Comparison of ENCODE assay signal across 10 cellular contexts in genomic region chr17:7260151-7260550, GRCh38. TPM values are rescaled to one million over a fixed set of nuclear protein-coding genes. Genes with fewer than 3 reads are reported as not detected.
DNase-seq lines count a peak whose midpoint lies in the region; ATAC-seq, FAIRE-seq and TF ChIP-seq lines count a peak whose summit lies in the region.
"Had no signal": no experiment of that assay in that cellular context is flagged by ENCODE, and none has a peak within 500 bp of the region (broad histone marks: within the 10 kb centered on the region; RNA-seq: fewer than 3 reads in every experiment).

No MANE protein-coding gene starts in this region.

- peaks cover 26% of the 10 kb centered on the region for H3K4me1 Mint-ChIP-seq in activated CD8-positive, alpha-beta memory T cell treated with anti-CD3 and anti-CD28 coated beads, Interleukin-2, amount 10 ng/mL, durations not matched to agents 7 days and 5 days
- peaks cover 41% of the 10 kb centered on the region for H3K4me1 Mint-ChIP-seq in activated naive CD8-positive, alpha-beta T cell treated with anti-CD3 and anti-CD28 coated beads for 36 hours
- H3K4me1 Mint-ChIP-seq in activated CD4-positive, alpha-beta T cell treated with anti-CD3 and anti-CD28 coated beads, Interleukin-2, amount 10 ng/mL, durations not matched to agents 24 days and 14 days: peaks cover 22% of the 10 kb centered on the region
- peaks cover 31% of the 10 kb centered on the region for H3K4me1 Mint-ChIP-seq in activated naive CD4-positive, alpha-beta T cell treated with anti-CD3 and anti-CD28 coated beads, Interleukin-2, amount 10 ng/mL, durations not matched to agents 7 days and 5 days

- intact Hi-C loops in kidney (cut with DNase I): no loop called here
- intact Hi-C loops in activated CD4-positive, alpha-beta T cell treated with anti-CD3 and anti-CD28 coated beads, Interleukin-2, amount 10 ng/mL, durations not matched to agents 24 days and 14 days (cut with micrococcal nuclease): no loop called here

- TF ChIP-seq CTCF in kidney (IDR thresholded peaks at IDR 0.05; ENCODE audit: borderline replicate concordance, extremely low read depth, insufficient read depth): no peak

- H3K4me3 Mint-ChIP-seq in activated CD8-positive, alpha-beta memory T cell treated with anti-CD3 and anti-CD28 coated beads, Interleukin-2, amount 10 ng/mL, durations not matched to agents 7 days and 5 days: peak overlapping the region; percentile 24
- H3K4me3 Mint-ChIP-seq in activated naive CD8-positive, alpha-beta T cell treated with anti-CD3 and anti-CD28 coated beads for 36 hours: no peak overlapping the region
- no peak overlapping the region for H3K4me3 Mint-ChIP-seq in activated CD4-positive, alpha-beta T cell treated with anti-CD3 and anti-CD28 coated beads, Interleukin-2, amount 10 ng/mL, durations not matched to agents 24 days and 14 days
- no peak overlapping the region for H3K4me3 Mint-ChIP-seq in activated naive CD4-positive, alpha-beta T cell treated with anti-CD3 and anti-CD28 coated beads, Interleukin-2, amount 10 ng/mL, durations not matched to agents 7 days and 5 days

- CTCF ChIA-PET in activated CD8-positive, alpha-beta memory T cell treated with anti-CD3 and anti-CD28 coated beads, Interleukin-2, amount 10 ng/mL, durations not matched to agents 7 days and 5 days (lab: Charles Lee): interaction anchor here (1.7 kb wide), 1 partner anchor 21 kb away, joined by 6 read pairs; the partner anchor contains the start of gene SLC2A4
- CTCF ChIA-PET in activated naive CD4-positive, alpha-beta T cell treated with anti-CD3 and anti-CD28 coated beads, Interleukin-2, amount 10 ng/mL, durations not matched to agents 7 days and 5 days (lab: Charles Lee): no interaction called here

- H3K4me1 ChIP-seq in kidney (ENCODE audit: control insufficient read depth in 1 of 2, insufficient read depth in 1 of 2, low read depth in 1 of 2, low read length in 2 of 2): peaks cover 3 to 21% of the 10 kb centered on the region in 2 donors
- peaks cover 0 to 47% (median 41%) of the 10 kb centered on the region in 5 donors for H3K4me1 ChIP-seq in subcutaneous abdominal adipose tissue (ENCODE audit: control insufficient read depth in 5 of 5, insufficient read depth in 5 of 5, low read length in 5 of 5)

- peak overlapping the region; percentile 53 to 74 for H3K4me3 ChIP-seq in kidney (ENCODE audit: low read length in 2 of 2)
- no peak overlapping the region for H3K4me3 ChIP-seq in subcutaneous abdominal adipose tissue (ENCODE audit: low read depth in 1 of 5, low read length in 5 of 5)
- H3K4me3 ChIP-seq: MG63 had no signal

- H3K36me3 Mint-ChIP-seq in activated CD8-positive, alpha-beta memory T cell treated with anti-CD3 and anti-CD28 coated beads, Interleukin-2, amount 10 ng/mL, durations not matched to agents 7 days and 5 days: peaks cover 8% of the 10 kb centered on the region
- H3K36me3 Mint-ChIP-seq in activated naive CD8-positive, alpha-beta T cell treated with anti-CD3 and anti-CD28 coated beads for 36 hours: peaks cover 16% of the 10 kb centered on the region
- H3K36me3 Mint-ChIP-seq in activated CD4-positive, alpha-beta T cell treated with anti-CD3 and anti-CD28 coated beads, Interleukin-2, amount 10 ng/mL, durations not matched to agents 24 days and 14 days (ENCODE audit: low read depth): peaks cover 34% of the 10 kb centered on the region
- H3K36me3 Mint-ChIP-seq in activated naive CD4-positive, alpha-beta T cell treated with anti-CD3 and anti-CD28 coated beads, Interleukin-2, amount 10 ng/mL, durations not matched to agents 7 days and 5 days: peaks cover 12% of the 10 kb centered on the region

- H3K27me3 Mint-ChIP-seq in activated CD8-positive, alpha-beta memory T cell treated with anti-CD3 and anti-CD28 coated beads, Interleukin-2, amount 10 ng/mL, durations not matched to agents 7 days and 5 days: peaks cover 28% of the 10 kb centered on the region
- peaks cover 18% of the 10 kb centered on the region for H3K27me3 Mint-ChIP-seq in activated naive CD8-positive, alpha-beta T cell treated with anti-CD3 and anti-CD28 coated beads for 36 hours
- H3K27me3 Mint-ChIP-seq in activated CD4-positive, alpha-beta T cell treated with anti-CD3 and anti-CD28 coated beads, Interleukin-2, amount 10 ng/mL, durations not matched to agents 24 days and 14 days: peaks cover 26% of the 10 kb centered on the region
- peaks cover 51% of the 10 kb centered on the region for H3K27me3 Mint-ChIP-seq in activated naive CD4-positive, alpha-beta T cell treated with anti-CD3 and anti-CD28 coated beads, Interleukin-2, amount 10 ng/mL, durations not matched to agents 7 days and 5 days

- H3K27ac ChIP-seq in kidney (ENCODE audit: low read depth in 2 of 2, low read length in 2 of 2) (peak overlapping the region; percentile 72 to 89), subcutaneous abdominal adipose tissue (ENCODE audit: low read depth, low read length) (peak overlapping the region; percentile 41)

- peaks cover 0 to 22% (median 14%) of the 10 kb centered on the region in 5 donors for H3K27me3 ChIP-seq in subcutaneous abdominal adipose tissue (ENCODE audit: control insufficient read depth in 5 of 5, insufficient read depth in 4 of 5, low read length in 5 of 5)
- H3K27me3 ChIP-seq: MG63 had no signal

- H3K36me3 ChIP-seq in kidney (ENCODE audit: control insufficient read depth in 1 of 2, insufficient read depth in 2 of 2, low read length in 2 of 2) (peaks cover 7 to 8% of the 10 kb centered on the region in 2 donors), subcutaneous abdominal adipose tissue (ENCODE audit: control insufficient read depth in 5 of 5, insufficient read depth in 5 of 5, low read length in 5 of 5) (peaks cover 0 to 43% (median 30%) of the 10 kb centered on the region in 5 donors)

- H3K9me3 ChIP-seq in kidney (ENCODE audit: control insufficient read depth in 1 of 2, low read length in 2 of 2) (no peaks in the 10 kb centered on the region), subcutaneous abdominal adipose tissue (ENCODE audit: control insufficient read depth in 5 of 5, low read length in 5 of 5) (no peaks in the 10 kb centered on the region)
- H3K9me3 ChIP-seq: gastroesophageal sphincter, MG63 had no signal

- no peak overlapping the region for H3K27ac Mint-ChIP-seq in activated CD8-positive, alpha-beta memory T cell treated with anti-CD3 and anti-CD28 coated beads, Interleukin-2, amount 10 ng/mL, durations not matched to agents 7 days and 5 days
- peak overlapping the region; percentile 71 for H3K27ac Mint-ChIP-seq in activated naive CD8-positive, alpha-beta T cell treated with anti-CD3 and anti-CD28 coated beads for 36 hours
- no peak overlapping the region for H3K27ac Mint-ChIP-seq in activated CD4-positive, alpha-beta T cell treated with anti-CD3 and anti-CD28 coated beads, Interleukin-2, amount 10 ng/mL, durations not matched to agents 24 days and 14 days
- no peak overlapping the region for H3K27ac Mint-ChIP-seq in activated naive CD4-positive, alpha-beta T cell treated with anti-CD3 and anti-CD28 coated beads, Interleukin-2, amount 10 ng/mL, durations not matched to agents 7 days and 5 days

- no peak for ATAC-seq in activated CD8-positive, alpha-beta memory T cell treated with anti-CD3 and anti-CD28 coated beads, Interleukin-2, amount 10 ng/mL, durations not matched to agents 7 days and 5 days

- H3K9me3 Mint-ChIP-seq in activated CD8-positive, alpha-beta memory T cell treated with anti-CD3 and anti-CD28 coated beads, Interleukin-2, amount 10 ng/mL, durations not matched to agents 7 days and 5 days (ENCODE audit: low read depth): no peaks in the 10 kb centered on the region
- no peaks in the 10 kb centered on the region for H3K9me3 Mint-ChIP-seq in activated naive CD8-positive, alpha-beta T cell treated with anti-CD3 and anti-CD28 coated beads for 36 hours
- H3K9me3 Mint-ChIP-seq in activated CD4-positive, alpha-beta T cell treated with anti-CD3 and anti-CD28 coated beads, Interleukin-2, amount 10 ng/mL, durations not matched to agents 24 days and 14 days: no peaks in the 10 kb centered on the region
- no peaks in the 10 kb centered on the region for H3K9me3 Mint-ChIP-seq in activated naive CD4-positive, alpha-beta T cell treated with anti-CD3 and anti-CD28 coated beads, Interleukin-2, amount 10 ng/mL, durations not matched to agents 7 days and 5 days

- H3K9ac ChIP-seq in kidney (ENCODE audit: low read length in 2 of 2): peak overlapping the region in 1 of 2 donors; percentile 91
- H3K9ac ChIP-seq in subcutaneous abdominal adipose tissue (ENCODE audit: low read length in 5 of 5): peak overlapping the region in 1 of 5 donors; percentile 1

- FAIRE-seq in kidney (lab: Jason Lieb, UNC): no peak

- DNase-seq in activated CD8-positive, alpha-beta memory T cell treated with anti-CD3 and anti-CD28 coated beads, Interleukin-2, amount 10 ng/mL, durations not matched to agents 7 days and 5 days: no peak
- no peak for DNase-seq in activated CD8-positive, alpha-beta memory T cell treated with anti-CD3 and anti-CD28 coated beads, Interleukin-2, amount 50 U/mL, for 4 hours
- no peak for DNase-seq in activated naive CD8-positive, alpha-beta T cell treated with anti-CD3 and anti-CD28 coated beads for 36 hours
- no peak for DNase-seq in kidney
- no peak for DNase-seq in T1000 (lab: John Stamatoyannopoulos, UW)
- no peak for DNase-seq in activated CD4-positive, alpha-beta T cell treated with anti-CD3 and anti-CD28 coated beads, Interleukin-2, amount 10 ng/mL, durations not matched to agents 24 days and 14 days
- no peak for DNase-seq in activated naive CD4-positive, alpha-beta T cell treated with anti-CD3 and anti-CD28 coated beads, Interleukin-2, amount 10 ng/mL, durations not matched to agents 7 days and 5 days
- DNase-seq: MG63 had no signal

RNA-seq across cellular contexts. Expression of gene CLDN7, which starts 2.1 kb away (rescaled TPM):
- 1 to 10 TPM in 1 of 2 experiments, under 1 TPM in 1; 0.66 to 1.9 TPM for total RNA-seq in activated CD8-positive, alpha-beta memory T cell treated with anti-CD3 and anti-CD28 coated beads, Interleukin-2, amount 10 ng/mL, durations not matched to agents 7 days and 5 days
- total RNA-seq in activated naive CD8-positive, alpha-beta T cell treated with anti-CD3 and anti-CD28 coated beads for 36 hours: 1 to 10 TPM in 1 of 2 experiments, under 1 TPM in 1; 0.90 to 1.6 TPM
- 233 TPM for total RNA-seq in kidney
- 119 TPM for polyA plus RNA-seq in kidney (ENCODE audit: insufficient read depth, low read depth, low replicate concordance)
- 0.31 and 0.40 TPM in 2 replicates for total RNA-seq in activated CD4-positive, alpha-beta T cell treated with anti-CD3 and anti-CD28 coated beads, Interleukin-2, amount 10 ng/mL, durations not matched to agents 24 days and 14 days

RNA-seq across cellular contexts. Expression of gene ELP5, which starts 8.1 kb away (rescaled TPM):
- total RNA-seq in activated CD8-positive, alpha-beta memory T cell treated with anti-CD3 and anti-CD28 coated beads, Interleukin-2, amount 10 ng/mL, durations not matched to agents 7 days and 5 days: 10 to 100 TPM; 56.5 to 70.4 TPM
- 100 to 1,000 TPM in 1 of 2 experiments, 10 to 100 TPM in 1; 99.0 to 110 TPM for total RNA-seq in activated naive CD8-positive, alpha-beta T cell treated with anti-CD3 and anti-CD28 coated beads for 36 hours
- 41.9 TPM for total RNA-seq in kidney
- 110 TPM for polyA plus RNA-seq in kidney (ENCODE audit: insufficient read depth, low read depth, low replicate concordance)
- 74.3 and 76.8 TPM in 2 replicates for total RNA-seq in activated CD4-positive, alpha-beta T cell treated with anti-CD3 and anti-CD28 coated beads, Interleukin-2, amount 10 ng/mL, durations not matched to agents 24 days and 14 days

RNA-seq across cellular contexts. Expression of gene CTDNEP1, which starts 8.6 kb away (rescaled TPM):
- total RNA-seq in activated CD8-positive, alpha-beta memory T cell treated with anti-CD3 and anti-CD28 coated beads, Interleukin-2, amount 10 ng/mL, durations not matched to agents 7 days and 5 days: 100 to 1,000 TPM; 162 to 192 TPM
- 100 to 1,000 TPM; 180 to 191 TPM for total RNA-seq in activated naive CD8-positive, alpha-beta T cell treated with anti-CD3 and anti-CD28 coated beads for 36 hours
- total RNA-seq in kidney: 113 TPM
- polyA plus RNA-seq in kidney (ENCODE audit: insufficient read depth, low read depth, low replicate concordance): 124 TPM
- 188 and 190 TPM in 2 replicates for total RNA-seq in activated CD4-positive, alpha-beta T cell treated with anti-CD3 and anti-CD28 coated beads, Interleukin-2, amount 10 ng/mL, durations not matched to agents 24 days and 14 days

RNA-seq across cellular contexts. Expression of gene GABARAP, which starts 17.9 kb away (rescaled TPM):
- total RNA-seq in activated CD8-positive, alpha-beta memory T cell treated with anti-CD3 and anti-CD28 coated beads, Interleukin-2, amount 10 ng/mL, durations not matched to agents 7 days and 5 days: 100 to 1,000 TPM; 207 to 231 TPM
- total RNA-seq in activated naive CD8-positive, alpha-beta T cell treated with anti-CD3 and anti-CD28 coated beads for 36 hours: 100 to 1,000 TPM; 112 to 113 TPM
- 477 TPM for total RNA-seq in kidney
- 1,483 TPM for polyA plus RNA-seq in kidney (ENCODE audit: insufficient read depth, low read depth, low replicate concordance)
- 124 and 126 TPM in 2 replicates for total RNA-seq in activated CD4-positive, alpha-beta T cell treated with anti-CD3 and anti-CD28 coated beads, Interleukin-2, amount 10 ng/mL, durations not matched to agents 24 days and 14 days

RNA-seq across cellular contexts. Expression of gene PHF23, which starts 20.9 kb away (rescaled TPM):
- total RNA-seq in activated CD8-positive, alpha-beta memory T cell treated with anti-CD3 and anti-CD28 coated beads, Interleukin-2, amount 10 ng/mL, durations not matched to agents 7 days and 5 days: 10 to 100 TPM; 42.1 to 53.2 TPM
- 10 to 100 TPM; 28.1 to 28.8 TPM for total RNA-seq in activated naive CD8-positive, alpha-beta T cell treated with anti-CD3 and anti-CD28 coated beads for 36 hours
- 28.1 TPM for total RNA-seq in kidney
- 48.5 TPM for polyA plus RNA-seq in kidney (ENCODE audit: insufficient read depth, low read depth, low replicate concordance)
- total RNA-seq in activated CD4-positive, alpha-beta T cell treated with anti-CD3 and anti-CD28 coated beads, Interleukin-2, amount 10 ng/mL, durations not matched to agents 24 days and 14 days: 46.2 and 51.7 TPM in 2 replicates

Comparison
In these comparisons a context has a peak if more than half of its experiments do, and no peak if none do; other contexts are left out.
1. H3K4me3 ChIP-seq: peak in kidney (2 of 2); none in subcutaneous abdominal adipose tissue (0 of 5).
2. RNA of gene CLDN7, which starts 2.1 kb away (total RNA-seq): 233 TPM in kidney (single experiment); 0.66 to 1.9 TPM in activated CD8-positive, alpha-beta memory T cell treated with anti-CD3 and anti-CD28 coated beads, Interleukin-2, amount 10 ng/mL, durations not matched to agents 7 days and 5 days, 0.90 to 1.6 TPM in activated naive CD8-positive, alpha-beta T cell treated with anti-CD3 and anti-CD28 coated beads for 36 hours and 0.31 to 0.40 TPM in activated CD4-positive, alpha-beta T cell treated with anti-CD3 and anti-CD28 coated beads, Interleukin-2, amount 10 ng/mL, durations not matched to agents 24 days and 14 days; every median in the first group is over 10 times any median in the second.